12 cellular contexts compared by ENCODE assay signal in genomic region chr17:35610746-35611145, GRCh38. TPM values are rescaled to one million over a fixed set of nuclear protein-coding genes. Genes with fewer than 3 reads are reported as not detected.
"Had no signal": no experiment of that assay in that cellular context is flagged by ENCODE, and none has a peak within 500 bp of the region (broad histone marks: within the 10 kb centered on the region; RNA-seq: fewer than 3 reads in every experiment).

No MANE protein-coding gene starts in this region.

RNA-seq across cellular contexts. Expression of gene SLFN14, which starts 50.1 kb away (rescaled TPM):
- total RNA-seq: activated naive CD4-positive, alpha-beta T cell treated with anti-CD3 and anti-CD28 coated beads for 36 hours; activated naive CD8-positive, alpha-beta T cell treated with anti-CD3 and anti-CD28 coated beads, Interleukin-2, amount 10 ng/mL, durations not matched to agents 7 days and 5 days; activated T-cell treated with anti-CD3 and anti-CD28 coated beads, Interleukin-2, amount 50 U/mL, for 4 hours; activated T-cell treated with anti-CD3 and anti-CD28 coated beads, Interleukin-2, amount 50 U/mL, for 72 hours; activated T-helper 2 cell treated with anti-CD3 and anti-CD28 coated beads, Interferon-gamma antibody, Interleukin-2, Interleukin-4, amounts not matched to agents 10 μg/mL and 5 μg/mL and 100 μg/mL, durations not matched to agents 14 hours and 24 hours and 36 hours; adrenal gland; ascending aorta; astrocyte; body of pancreas; breast epithelium; bronchial epithelial cell had no signal
- polyA plus RNA-seq: adrenal gland, aorta had no signal
